Comparison of ENCODE assay signal across 1 cellular context in the genomic region with DNA sequence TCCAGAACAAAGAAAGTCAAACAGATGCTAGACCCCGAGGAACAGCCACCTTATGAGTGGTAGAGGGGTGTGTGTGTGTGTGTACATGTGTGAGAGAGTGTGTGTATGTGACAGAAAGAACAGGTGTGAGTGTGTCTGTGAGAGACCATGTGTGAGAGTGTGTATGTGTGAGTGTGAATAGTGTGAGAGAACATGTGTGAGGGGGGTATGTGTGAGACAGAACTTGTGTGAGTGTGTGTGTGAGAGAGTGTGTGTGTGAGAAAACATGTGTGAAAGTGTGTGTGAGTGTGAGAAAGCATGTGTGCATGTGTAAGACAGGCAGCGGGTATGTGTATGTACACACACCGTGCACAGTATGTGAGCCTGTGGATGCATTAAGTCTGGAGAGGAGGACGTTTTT.
TF ChIP-seq lines count a peak whose summit lies in the region.

No MANE protein-coding gene starts in this region.

TF ChIP-seq in IMR-90, 13 proteins besides CTCF, POLR2A, EP300 and RAD21:
- TF ChIP-seq CEBPB (IDR thresholded peaks at IDR 0.05; ENCODE audit: low read depth, low read length) (no peak), CHD1 (IDR thresholded peaks at IDR 0.05; ENCODE audit: low read depth, low read length) (no peak), SMC3 (IDR thresholded peaks at IDR 0.05; ENCODE audit: low read depth, low read length) (no peak)
